8 cellular contexts compared by ENCODE assay signal in the genomic region with DNA sequence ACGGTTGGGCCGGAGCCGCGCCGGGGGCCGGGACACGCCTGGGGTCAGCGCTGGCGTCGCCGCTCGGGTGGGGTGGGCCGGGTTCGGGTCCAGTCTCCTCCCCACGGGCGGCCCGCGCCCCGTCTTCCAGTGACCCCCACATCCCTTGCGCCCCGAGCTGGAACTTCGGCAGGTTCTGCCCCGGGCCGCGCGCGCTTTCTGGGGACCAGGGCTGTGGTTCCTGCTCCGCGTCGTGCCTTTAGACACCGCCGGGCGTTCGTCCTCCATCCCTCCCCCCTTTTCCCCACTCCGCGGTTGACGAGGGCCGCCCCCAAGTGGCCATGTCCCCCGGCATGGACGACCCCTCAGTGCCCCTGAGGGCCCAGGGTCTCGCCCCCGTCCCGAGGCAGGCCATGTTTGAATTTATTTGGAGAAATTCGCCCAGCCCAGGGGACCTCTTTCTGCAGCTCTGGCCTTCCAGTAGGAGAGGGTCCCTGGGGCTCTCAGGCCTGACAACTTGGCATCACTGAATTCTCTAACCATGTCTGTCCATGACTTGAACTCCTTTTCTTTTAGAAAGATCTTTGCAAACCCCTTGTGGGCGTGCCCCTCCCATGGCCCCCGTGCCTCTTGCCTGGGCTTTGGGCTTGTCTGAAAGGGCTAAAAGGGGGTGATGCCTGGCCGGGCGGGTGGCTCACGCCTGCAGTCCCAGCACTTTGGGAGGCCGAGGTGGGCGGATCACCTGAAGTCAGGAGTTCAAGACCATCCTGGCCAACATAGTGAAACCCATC. TPM values are rescaled to one million over a fixed set of nuclear protein-coding genes. Genes with fewer than 3 reads are reported as not detected.
A peak's percentile ranks its signal among the peaks of the same experiment; 100 is the strongest.
DNase-seq lines count a peak whose midpoint lies in the region; ATAC-seq, FAIRE-seq and TF ChIP-seq lines count a peak whose summit lies in the region.

No MANE protein-coding gene starts in this region.

- H3K4me3 Mint-ChIP-seq in Calu3 (ENCODE audit: low read depth, unreplicated experiment): peak overlapping the region; percentile 97
- peak overlapping the region; percentile 87 for H3K4me3 Mint-ChIP-seq in activated T-helper 17 cell treated with anti-CD3 and anti-CD28 coated beads, Interleukin-2, amount 50 U/mL, for 72 hours

- H3K27me3 Mint-ChIP-seq in Calu3 (ENCODE audit: unreplicated experiment): no peaks in the 10 kb centered on the region
- H3K27me3 Mint-ChIP-seq in activated T-helper 17 cell treated with anti-CD3 and anti-CD28 coated beads, Interleukin-2, amount 50 U/mL, for 72 hours: no peaks in the 10 kb centered on the region

- CTCF ChIA-PET in Calu3 (lab: Charles Lee): interaction anchor here (0.6 to 1.1 kb wide), 3 partner anchors 9 to 146 kb away, joined by 3 read pairs; no protein-coding TSS in a partner anchor

- H3K36me3 Mint-ChIP-seq in Calu3 (ENCODE audit: insufficient read depth, unreplicated experiment): peaks cover 87% of the 10 kb centered on the region
- H3K36me3 Mint-ChIP-seq in activated T-helper 17 cell treated with anti-CD3 and anti-CD28 coated beads, Interleukin-2, amount 50 U/mL, for 72 hours (ENCODE audit: low read depth): peaks cover 39% of the 10 kb centered on the region

- intact Hi-C loops in Calu3 (cut with micrococcal nuclease; ENCODE audit: unreplicated experiment) (no loop called here), left ventricle myocardium superior (cut with micrococcal nuclease) (no loop called here)

- H3K9me3 Mint-ChIP-seq in Calu3 (ENCODE audit: low read depth, unreplicated experiment): no peaks in the 10 kb centered on the region
- no peaks in the 10 kb centered on the region for H3K9me3 Mint-ChIP-seq in activated T-helper 17 cell treated with anti-CD3 and anti-CD28 coated beads, Interleukin-2, amount 50 U/mL, for 72 hours

- TF ChIP-seq CTCF in Calu3 (IDR thresholded peaks at IDR 0.05; ENCODE audit: unreplicated experiment): no peak

- ATAC-seq in activated T-helper 17 cell treated with anti-CD3 and anti-CD28 coated beads, Interleukin-2, amount 50 U/mL, for 72 hours (replicated peaks): no peak
- ATAC-seq in left ventricle myocardium superior: no peak

- H3K27ac Mint-ChIP-seq in Calu3 (ENCODE audit: unreplicated experiment): peak overlapping the region; percentile 96
- no peak overlapping the region for H3K27ac Mint-ChIP-seq in activated T-helper 17 cell treated with anti-CD3 and anti-CD28 coated beads, Interleukin-2, amount 50 U/mL, for 72 hours

- no peak for FAIRE-seq in RCC 7860 (lab: Jason Lieb, UNC)

- DNase-seq in Calu3 (no peak), left ventricle myocardium superior (peak; percentile 56), retina (peak; percentile 40), NOMO-1 (lab: John Stamatoyannopoulos, UW; ENCODE audit: unreplicated experiment in 2 of 2) (no peak), RCC 7860 (ENCODE audit: low spot score) (no peak), COR-L47 (lab: John Stamatoyannopoulos, UW) (no peak), HuH-7 (ENCODE audit: low spot score) (no peak)

- no TSS peak for BruUV-seq in Calu3 (replicated peaks; lab: Mats Ljungman, UMichigan)

- H3K4me1 Mint-ChIP-seq in Calu3 (ENCODE audit: low read depth, unreplicated experiment): peaks cover 24% of the 10 kb centered on the region
- peaks cover 14% of the 10 kb centered on the region for H3K4me1 Mint-ChIP-seq in activated T-helper 17 cell treated with anti-CD3 and anti-CD28 coated beads, Interleukin-2, amount 50 U/mL, for 72 hours

RNA-seq across cellular contexts. Expression of gene SQSTM1, which starts 3.4 kb away (rescaled TPM):
- 1,023 and 1,145 TPM in 2 replicates for total RNA-seq in Calu3 (2022)
- 100 to 1,000 TPM; 130 to 188 TPM for total RNA-seq in activated T-helper 17 cell treated with anti-CD3 and anti-CD28 coated beads, Interleukin-2, amount 50 U/mL, for 72 hours
- total RNA-seq in left ventricle myocardium superior: 434 TPM

RNA-seq across cellular contexts. Expression of gene MGAT4B, which starts 10.6 kb away (rescaled TPM):
- total RNA-seq in Calu3 (2022): 610 and 613 TPM in 2 replicates
- 10 to 100 TPM; 56.1 to 68.5 TPM for total RNA-seq in activated T-helper 17 cell treated with anti-CD3 and anti-CD28 coated beads, Interleukin-2, amount 50 U/mL, for 72 hours
- 110 TPM for total RNA-seq in left ventricle myocardium superior

RNA-seq across cellular contexts. Expression of gene LTC4S, which starts 23.5 kb away (rescaled TPM):
- 2.2 and 4.9 TPM in 2 replicates for total RNA-seq in Calu3 (2022)
- 1 to 10 TPM; 1.3 to 1.4 TPM for total RNA-seq in activated T-helper 17 cell treated with anti-CD3 and anti-CD28 coated beads, Interleukin-2, amount 50 U/mL, for 72 hours
- total RNA-seq in left ventricle myocardium superior: 7.1 TPM

RNA-seq across cellular contexts. Expression of gene MRNIP, which starts 41.4 kb away (rescaled TPM):
- 41.5 and 47.1 TPM in 2 replicates for total RNA-seq in Calu3 (2022)
- 10 to 100 TPM; 17.4 to 35.2 TPM for total RNA-seq in activated T-helper 17 cell treated with anti-CD3 and anti-CD28 coated beads, Interleukin-2, amount 50 U/mL, for 72 hours
- total RNA-seq in left ventricle myocardium superior: 14.8 TPM

Comparison
In these comparisons a context has a peak if more than half of its experiments do, and no peak if none do; other contexts are left out.
1. DNase-seq: peak in left ventricle myocardium superior (single experiment) and retina (single experiment); none in Calu3 (single experiment), NOMO-1 (0 of 2), RCC 7860 (single experiment), COR-L47 (single experiment) and HuH-7 (single experiment).